ENCODE assay signal across 9 cellular contexts in genomic region chr3:197809356-197810020, GRCh38. TPM values are rescaled to one million over a fixed set of nuclear protein-coding genes. Genes with fewer than 3 reads are reported as not detected.
A peak's percentile ranks its signal among the peaks of the same experiment; 100 is the strongest.
DNase-seq lines count a peak whose midpoint lies in the region; ATAC-seq and TF ChIP-seq lines count a peak whose summit lies in the region.
"Had no signal": no experiment of that assay in that cellular context is flagged by ENCODE, and none has a peak within 500 bp of the region (broad histone marks: within the 10 kb centered on the region; RNA-seq: fewer than 3 reads in every experiment).

No MANE protein-coding gene starts in this region.

- TF ChIP-seq CTCF in HEK293 (tag by site-specific recombination; IDR thresholded peaks at IDR 0.05) (no peak), astrocyte of the spinal cord (IDR thresholded peaks at IDR 0.05; ENCODE audit: low read depth, low read length) (no peak), testis (IDR thresholded peaks at IDR 0.05) (no peak)

- CTCF ChIA-PET in HEK293 (lab: Yijun Ruan, JAX) = interaction anchor here (0.7 kb wide), 2 partner anchors 11 to 263 kb away, joined by 4 to 6 read pairs; no protein-coding TSS in a partner anchor

- ATAC-seq in GM18511 (IDR thresholded peaks at IDR 0.05; ENCODE audit: unreplicated experiment) (no peak), GM19351 (IDR thresholded peaks at IDR 0.05; ENCODE audit: unreplicated experiment) (no peak), HG02870 (IDR thresholded peaks at IDR 0.05; ENCODE audit: unreplicated experiment) (no peak)
- ATAC-seq: HCT116 had no signal

- H3K27ac ChIP-seq in HEK293 (ENCODE audit: extremely low read depth, low read depth, low read length) (no peak overlapping the region), testis (peak overlapping the region; percentile 65 to 66)

- DNase-seq in astrocyte of the spinal cord (ENCODE audit: low read depth, low spot score) (peak; percentile 61), kidney glomerular epithelial cell (lab: John Stamatoyannopoulos, UW) (peak; percentile 35), testis (no peak)
- DNase-seq: esophagus squamous epithelium had no signal

- H3K4me1 ChIP-seq in HEK293 (ENCODE audit: control insufficient read depth, insufficient read depth, low read length) = peaks cover 7% of the 10 kb centered on the region; the same call in 1 of the 2 replicates
- peaks cover 22% of the 10 kb centered on the region for H3K4me1 ChIP-seq in testis

- in situ Hi-C loops in astrocyte of the spinal cord (cut with HindIII; ENCODE audit: low sequenced_read_pairs) = no loop called here

- 26 to 39% methylated on average over 2 of the region's 2 CpGs for WGBS in testis, 2 donors

- no peaks in the 10 kb centered on the region for H3K27me3 ChIP-seq in testis
- H3K27me3 ChIP-seq: esophagus squamous epithelium had no signal

- H3K9me3 ChIP-seq in HEK293 (ENCODE audit: control insufficient read depth, insufficient read depth, low read depth, low read length) (no peaks in the 10 kb centered on the region), testis (no peaks in the 10 kb centered on the region)
- H3K9me3 ChIP-seq: esophagus squamous epithelium had no signal

- POLR2A ChIA-PET in HEK293 (lab: Yijun Ruan, JAX) = no interaction called here

- TF ChIP-seq POLR2A in testis (IDR thresholded peaks at IDR 0.05) = no peak

- intact Hi-C loops in testis (cut with DNase I; ENCODE audit: low total_unique reads) = no loop called here

- H3K36me3 ChIP-seq in HEK293 (ENCODE audit: control insufficient read depth in 2 of 2, insufficient read depth in 1 of 2, low read length in 2 of 2) (no peaks in the 10 kb centered on the region), testis (ENCODE audit: low read depth, missing control alignments) (no peaks in the 10 kb centered on the region)
- H3K36me3 ChIP-seq: esophagus squamous epithelium had no signal

- no peak overlapping the region for H3K4me3 ChIP-seq in HEK293 (ENCODE audit: low read depth, low read length)
- H3K4me3 ChIP-seq in astrocyte of the spinal cord (ENCODE audit: low read depth, low read length) = no peak overlapping the region
- no peak overlapping the region for H3K4me3 ChIP-seq in testis
- H3K4me3 ChIP-seq: esophagus squamous epithelium had no signal

TF ChIP-seq in HEK293, 187 proteins besides CTCF, POLR2A, EP300 and RAD21:
- peak; percentile 46; the same call in 1 of the 2 replicates for TF ChIP-seq ZNF600 (tag by site-specific recombination; IDR thresholded peaks at IDR 0.05)
- 0 out of 2 replicates have a peak, but pooled peaks have one; percentile 24 for TF ChIP-seq SCRT2 (tag by site-specific recombination; IDR thresholded peaks at IDR 0.05)
- no peak for TF ChIP-seq ZNF449 (tag by site-specific recombination; IDR thresholded peaks at IDR 0.05)
- peak; percentile 71 for TF ChIP-seq ZBTB17 (tag by site-specific recombination; IDR thresholded peaks at IDR 0.05)
- TF ChIP-seq PRDM1 (tag by site-specific recombination; IDR thresholded peaks at IDR 0.05) = peak; percentile 31; the same call in 1 of the 2 replicates

RNA-seq across cellular contexts. Expression of gene LRCH3, which starts 18.4 kb away (rescaled TPM):
- 100 to 1,000 TPM in 1 of 2 donors, 10 to 100 TPM in 1; 80.2 to 173 TPM for total RNA-seq in testis
- polyA plus RNA-seq in testis (ENCODE audit: insufficient read depth, low read depth, low replicate concordance) = 43.4 TPM

RNA-seq across cellular contexts. Expression of gene FYTTD1, which starts 59.8 kb away (rescaled TPM):
- total RNA-seq in testis = 10 to 100 TPM; 79.5 to 83.6 TPM
- polyA plus RNA-seq in testis (ENCODE audit: insufficient read depth, low read depth, low replicate concordance) = 80.5 TPM
